Comparison of ENCODE assay signal across 8 cellular contexts in the genomic region with DNA sequence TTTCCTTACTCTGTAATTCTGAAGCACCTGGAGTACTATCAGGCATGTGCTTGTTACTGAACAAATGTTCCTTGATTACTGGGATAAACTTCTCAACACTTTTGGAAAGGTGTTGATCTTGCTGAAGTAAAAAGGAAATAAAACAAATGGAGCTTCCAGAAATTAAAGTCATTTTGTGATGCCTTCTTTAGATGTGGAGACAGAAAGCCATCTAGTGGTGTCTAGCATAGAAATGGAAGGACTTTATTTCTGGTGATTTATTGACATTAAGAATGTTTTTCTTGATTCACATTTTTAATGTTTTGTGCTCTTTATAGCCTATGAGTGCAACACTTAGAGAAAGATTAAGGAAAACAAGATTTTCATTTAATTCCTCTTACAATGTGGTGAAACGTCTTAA. TPM values are rescaled to one million over a fixed set of nuclear protein-coding genes. Genes with fewer than 3 reads are reported as not detected.
DNase-seq lines count a peak whose midpoint lies in the region; ATAC-seq, FAIRE-seq and TF ChIP-seq lines count a peak whose summit lies in the region.

No MANE protein-coding gene starts in this region.

- H3K4me3 Mint-ChIP-seq in activated CD8-positive, alpha-beta memory T cell treated with anti-CD3 and anti-CD28 coated beads, Interleukin-2, amount 10 ng/mL, durations not matched to agents 7 days and 5 days: peak overlapping the region; percentile 82

- peak overlapping the region; percentile 45 for H3K27ac Mint-ChIP-seq in activated CD8-positive, alpha-beta memory T cell treated with anti-CD3 and anti-CD28 coated beads, Interleukin-2, amount 10 ng/mL, durations not matched to agents 7 days and 5 days

- peaks cover 16% of the 10 kb centered on the region for H3K36me3 Mint-ChIP-seq in activated CD8-positive, alpha-beta memory T cell treated with anti-CD3 and anti-CD28 coated beads, Interleukin-2, amount 10 ng/mL, durations not matched to agents 7 days and 5 days

- peaks cover 33% of the 10 kb centered on the region for H3K4me1 Mint-ChIP-seq in activated CD8-positive, alpha-beta memory T cell treated with anti-CD3 and anti-CD28 coated beads, Interleukin-2, amount 10 ng/mL, durations not matched to agents 7 days and 5 days

- TF ChIP-seq CTCF in epithelial cell of esophagus (IDR thresholded peaks at IDR 0.05; ENCODE audit: insufficient read depth, low read depth, low read length, missing control alignments): peak; percentile 47
- TF ChIP-seq CTCF in smooth muscle cell (IDR thresholded peaks at IDR 0.05; ENCODE audit: borderline replicate concordance, insufficient read depth, poor library complexity, severe bottlenecking): peak; percentile 15
- TF ChIP-seq CTCF in esophagus muscularis mucosa (IDR thresholded peaks at IDR 0.05): peak in 1 of 3 experiments; percentile 11
- no peak for TF ChIP-seq CTCF in pancreas (IDR thresholded peaks at IDR 0.05)

- H3K27ac ChIP-seq in smooth muscle cell (ENCODE audit: low read depth): no peak overlapping the region
- H3K27ac ChIP-seq in esophagus muscularis mucosa (replicated peaks in 1 of 4): no peak overlapping the region
- H3K27ac ChIP-seq in pancreas: no peak overlapping the region

- TF ChIP-seq POLR2A in esophagus muscularis mucosa (IDR thresholded peaks at IDR 0.05; ENCODE audit: low read depth): no peak

- no peaks in the 10 kb centered on the region for H4K20me1 ChIP-seq in smooth muscle cell (ENCODE audit: low read depth)

- intact Hi-C loops in esophagus muscularis mucosa (cut with DNase I): loop anchor here (5.0 kb wide), 4 partner anchors 76 to 236 kb away; partner anchors contain the start of genes GSTO2 and SLK
- intact Hi-C loops in pancreas (cut with DNase I): no loop called here

- no peaks in the 10 kb centered on the region for H3K79me2 ChIP-seq in smooth muscle cell (ENCODE audit: low read depth)

- H3K9me3 ChIP-seq in smooth muscle cell (replicated peaks; ENCODE audit: low read depth): no peaks in the 10 kb centered on the region
- H3K9me3 ChIP-seq in esophagus muscularis mucosa: no peaks in the 10 kb centered on the region
- no peaks in the 10 kb centered on the region for H3K9me3 ChIP-seq in pancreas

- peak overlapping the region; percentile 89 for H3K4me2 ChIP-seq in smooth muscle cell

- FAIRE-seq in pancreas (lab: Jason Lieb, UNC): no peak

- CTCF ChIA-PET in activated CD8-positive, alpha-beta memory T cell treated with anti-CD3 and anti-CD28 coated beads, Interleukin-2, amount 10 ng/mL, durations not matched to agents 7 days and 5 days (lab: Charles Lee): interaction anchor here (0.6 to 5.1 kb wide), 8 partner anchors 140 to 411 kb away, joined by 3 to 31 read pairs (median 4); no protein-coding TSS in a partner anchor

- WGBS in smooth muscle cell (ENCODE audit: low lambda C conversion rate): 91% methylated on average over 1 of the region's 1 CpG
- WGBS in esophagus muscularis mucosa: 80% methylated on average over 1 of the region's 1 CpG
- WGBS in pancreas, 2 donors: 79 to 86% methylated on average over 1 of the region's 1 CpG

- DNase-seq in activated CD8-positive, alpha-beta memory T cell treated with anti-CD3 and anti-CD28 coated beads, Interleukin-2, amount 10 ng/mL, durations not matched to agents 7 days and 5 days: no peak
- DNase-seq in activated CD8-positive, alpha-beta memory T cell treated with anti-CD3 and anti-CD28 coated beads for 24 hours: no peak
- peak; percentile 0 for DNase-seq in NCI-H748 treated with DMSO at 0.1 percent for 48 hours (lab: John Stamatoyannopoulos, UW)
- peak; percentile 38 for DNase-seq in epithelial cell of esophagus (ENCODE audit: low read depth)
- no peak for DNase-seq in smooth muscle cell (lab: John Stamatoyannopoulos, UW; ENCODE audit: unreplicated experiment)
- DNase-seq in esophagus muscularis mucosa (ENCODE audit: extremely low spot score): no peak
- DNase-seq in GF-D8 (lab: John Stamatoyannopoulos, UW): no peak
- DNase-seq in pancreas: no peak

- H2AFZ ChIP-seq in smooth muscle cell (ENCODE audit: low read depth): no peak overlapping the region

- H3K9me3 Mint-ChIP-seq in activated CD8-positive, alpha-beta memory T cell treated with anti-CD3 and anti-CD28 coated beads, Interleukin-2, amount 10 ng/mL, durations not matched to agents 7 days and 5 days (ENCODE audit: low read depth): no peaks in the 10 kb centered on the region

- peaks cover 10% of the 10 kb centered on the region for H3F3A ChIP-seq in smooth muscle cell (ENCODE audit: low read depth)

- TF ChIP-seq EP300 in esophagus muscularis mucosa (IDR thresholded peaks at IDR 0.05): no peak

- H3K4me3 ChIP-seq in epithelial cell of esophagus (ENCODE audit: low read length) (no peak overlapping the region), smooth muscle cell (no peak overlapping the region), esophagus muscularis mucosa (no peak overlapping the region), pancreas (no peak overlapping the region)

- H3K27me3 Mint-ChIP-seq in activated CD8-positive, alpha-beta memory T cell treated with anti-CD3 and anti-CD28 coated beads, Interleukin-2, amount 10 ng/mL, durations not matched to agents 7 days and 5 days: no peaks in the 10 kb centered on the region

- H3K4me1 ChIP-seq in smooth muscle cell (ENCODE audit: low read depth) (peaks cover 29% of the 10 kb centered on the region), esophagus muscularis mucosa (peaks cover 5 to 22% (median 20%) of the 10 kb centered on the region in 4 donors), pancreas (peaks cover 0 to 8% (median 6%) of the 10 kb centered on the region in 3 donors)

- no peak overlapping the region for H3K9ac ChIP-seq in smooth muscle cell (ENCODE audit: low read depth)

- H3K27me3 ChIP-seq in smooth muscle cell (ENCODE audit: low read depth): no peaks in the 10 kb centered on the region
- H3K27me3 ChIP-seq in esophagus muscularis mucosa: no peaks in the 10 kb centered on the region
- no peaks in the 10 kb centered on the region for H3K27me3 ChIP-seq in pancreas

- no peak for ATAC-seq in activated CD8-positive, alpha-beta memory T cell treated with anti-CD3 and anti-CD28 coated beads, Interleukin-2, amount 10 ng/mL, durations not matched to agents 7 days and 5 days
- ATAC-seq in pancreas: no peak

- H3K36me3 ChIP-seq in smooth muscle cell (ENCODE audit: low read depth) (no peaks in the 10 kb centered on the region), esophagus muscularis mucosa (peaks cover 0 to 17% (median 0%) of the 10 kb centered on the region in 4 donors), pancreas (no peaks in the 10 kb centered on the region)

RNA-seq across cellular contexts. Expression of gene SFR1, which starts 1.4 kb away (rescaled TPM):
- total RNA-seq in activated CD8-positive, alpha-beta memory T cell treated with anti-CD3 and anti-CD28 coated beads, Interleukin-2, amount 10 ng/mL, durations not matched to agents 7 days and 5 days: 10 to 100 TPM; 14.9 to 17.4 TPM
- total RNA-seq in smooth muscle cell (4.1 and 5.3 TPM in 2 replicates), esophagus muscularis mucosa (1 to 10 TPM; 4.9 to 9.1 (median 7.8) TPM), pancreas (1 to 10 TPM; 2.5 to 3.3 (median 3.0) TPM)
- polyA plus RNA-seq in smooth muscle cell (4.7 and 5.3 TPM in 2 replicates), pancreas (1 to 10 TPM; 2.9 to 3.7 TPM)

RNA-seq across cellular contexts. Expression of gene COL17A1, which starts 37.7 kb away (rescaled TPM):
- not detected for total RNA-seq in activated CD8-positive, alpha-beta memory T cell treated with anti-CD3 and anti-CD28 coated beads, Interleukin-2, amount 10 ng/mL, durations not matched to agents 7 days and 5 days
- total RNA-seq in smooth muscle cell (140 and 150 TPM in 2 replicates), esophagus muscularis mucosa (under 1 TPM in 3 of 4 donors, not detected in 1; 0.17 to 0.29 (median 0.26) TPM), pancreas (1 to 10 TPM in 1 of 6 donors, under 1 TPM in 1, not detected in 4; 0.18 to 1.5 TPM)
- polyA plus RNA-seq in smooth muscle cell (31.5 and 167 TPM in 2 replicates), pancreas (under 1 TPM; 0.42 to 0.99 TPM)

Comparison
In these comparisons a context has a peak if more than half of its experiments do, and no peak if none do; other contexts are left out.
1. DNase-seq: peak in NCI-H748 treated with DMSO at 0.1 percent for 48 hours (single experiment) and epithelial cell of esophagus (single experiment); none in activated CD8-positive, alpha-beta memory T cell treated with anti-CD3 and anti-CD28 coated beads, Interleukin-2, amount 10 ng/mL, durations not matched to agents 7 days and 5 days (single experiment), activated CD8-positive, alpha-beta memory T cell treated with anti-CD3 and anti-CD28 coated beads for 24 hours (single experiment), smooth muscle cell (single experiment), esophagus muscularis mucosa (single experiment), GF-D8 (single experiment) and pancreas (0 of 6).
2. CTCF ChIP-seq: peak in epithelial cell of esophagus (single experiment) and smooth muscle cell (single experiment); none in pancreas (0 of 4).
3. RNA of gene COL17A1, which starts 37.7 kb away (total RNA-seq): 140 to 150 TPM in smooth muscle cell; 0.17 to 0.29 TPM in esophagus muscularis mucosa, 0.18 to 1.5 TPM in pancreas and not detected in activated CD8-positive, alpha-beta memory T cell treated with anti-CD3 and anti-CD28 coated beads, Interleukin-2, amount 10 ng/mL, durations not matched to agents 7 days and 5 days; every median in the first group is over 10 times any median in the second.